ENCODE assay signal across 12 cellular contexts in the genomic region with DNA sequence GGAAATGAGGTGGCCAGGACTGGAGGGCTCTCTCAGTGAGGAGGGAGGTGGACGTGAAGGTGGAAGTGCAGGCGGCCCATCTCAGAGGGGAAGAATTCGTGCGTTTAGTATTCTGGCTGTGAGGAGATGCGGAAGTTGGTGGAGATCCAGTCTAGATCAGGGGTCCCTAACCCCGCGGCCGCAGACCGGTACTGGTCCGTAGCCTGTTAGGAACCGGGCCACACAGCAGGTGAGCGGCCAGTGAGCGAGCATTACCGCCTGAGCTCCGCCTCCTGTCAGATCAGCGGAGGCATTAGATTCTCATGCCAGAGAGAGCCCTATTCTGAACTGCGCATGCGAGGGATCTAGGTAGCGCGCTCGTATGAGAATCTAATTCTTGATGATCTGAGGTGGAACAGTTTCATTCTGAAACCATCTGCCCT. TPM values are rescaled to one million over a fixed set of nuclear protein-coding genes. Genes with fewer than 3 reads are reported as not detected.
A peak's percentile ranks its signal among the peaks of the same experiment; 100 is the strongest.
DNase-seq lines count a peak whose midpoint lies in the region; ATAC-seq and TF ChIP-seq lines count a peak whose summit lies in the region.
"Had no signal": no experiment of that assay in that cellular context is flagged by ENCODE, and none has a peak within 500 bp of the region (broad histone marks: within the 10 kb centered on the region; RNA-seq: fewer than 3 reads in every experiment).

No MANE protein-coding gene starts in this region.

- peaks cover 7% of the 10 kb centered on the region for H4K20me1 ChIP-seq in GM23338 (replicated peaks; ENCODE audit: insufficient read depth)

- no peaks in the 10 kb centered on the region for H3K36me3 ChIP-seq in GM23338 (ENCODE audit: insufficient read depth)

- H3K27ac ChIP-seq in GM23338 (ENCODE audit: low read depth) (no peak overlapping the region), VCaP (peak overlapping the region; percentile 88), skin epidermis (no peak overlapping the region)

- H2AFZ ChIP-seq in GM23338: 0 out of 2 replicates have a peak overlapping the region, but pooled peaks have one; percentile 43

- TF ChIP-seq CTCF in GM23338 (conservative IDR thresholded peaks at IDR 0.05; ENCODE audit: low read depth in 2 of 2): no peak
- no peak for TF ChIP-seq CTCF in VCaP (conservative IDR thresholded peaks at IDR 0.05)

- H3K4me1 ChIP-seq in GM23338 (ENCODE audit: insufficient read depth): peaks cover 11% of the 10 kb centered on the region

- H3K27me3 ChIP-seq in GM23338 (ENCODE audit: insufficient read depth): peaks cover 80% of the 10 kb centered on the region

- H3K27ac Mint-ChIP-seq in GM23338: no peak overlapping the region
- H3K27ac Mint-ChIP-seq: activated CD4-positive, alpha-beta T cell treated with anti-CD3 and anti-CD28 coated beads, Interleukin-2, amount 10 ng/mL, durations not matched to agents 7 days and 5 days; stimulated activated naive CD8-positive, alpha-beta T cell treated with anti-CD3 and anti-CD28 coated beads, Interleukin-15, amount 100 ng/mL, for 72 hours had no signal

- no peak overlapping the region for H3K4me3 Mint-ChIP-seq in GM23338
- H3K4me3 Mint-ChIP-seq: activated CD4-positive, alpha-beta T cell treated with anti-CD3 and anti-CD28 coated beads, Interleukin-2, amount 10 ng/mL, durations not matched to agents 7 days and 5 days; central memory CD8-positive, alpha-beta T cell; stimulated activated naive CD8-positive, alpha-beta T cell treated with anti-CD3 and anti-CD28 coated beads, Interleukin-15, amount 100 ng/mL, for 72 hours had no signal

- H3K27me3 Mint-ChIP-seq in GM23338 (ENCODE audit: insufficient read depth, low read depth, poor library complexity): peaks cover 10% of the 10 kb centered on the region

- no peaks in the 10 kb centered on the region for H3K79me2 ChIP-seq in GM23338 (replicated peaks; ENCODE audit: insufficient read depth)

- H3K4me1 Mint-ChIP-seq in GM23338: peaks cover 5% of the 10 kb centered on the region
- H3K4me1 Mint-ChIP-seq: activated CD4-positive, alpha-beta T cell treated with anti-CD3 and anti-CD28 coated beads, Interleukin-2, amount 10 ng/mL, durations not matched to agents 7 days and 5 days; central memory CD8-positive, alpha-beta T cell; stimulated activated naive CD8-positive, alpha-beta T cell treated with anti-CD3 and anti-CD28 coated beads, Interleukin-15, amount 100 ng/mL, for 72 hours had no signal

- no peaks in the 10 kb centered on the region for H3K36me3 Mint-ChIP-seq in GM23338 (ENCODE audit: low read depth)

- DNase-seq in GM23338 (ENCODE audit: low spot score) (peak; percentile 54), left ventricle myocardium superior (no peak), NCI-H1048 (lab: John Stamatoyannopoulos, UW) (no peak)
- no peak for DNase-seq in activated CD8-positive, alpha-beta memory T cell treated with anti-CD3 and anti-CD28 coated beads for 24 hours
- DNase-seq: activated CD4-positive, alpha-beta T cell treated with anti-CD3 and anti-CD28 coated beads, Interleukin-2, amount 10 ng/mL, durations not matched to agents 7 days and 5 days; activated effector memory CD4-positive, alpha-beta T cell treated with Interleukin-2 at 50 U/mL for 16 hours; stimulated activated naive CD8-positive, alpha-beta T cell treated with anti-CD3 and anti-CD28 coated beads, Interleukin-15, amount 100 ng/mL, for 72 hours; T-helper 1 cell had no signal

- peak; percentile 2; the same call in 1 of the 3 replicates for ATAC-seq in GM23338
- peak; percentile 16 for ATAC-seq in left ventricle myocardium superior
- no peak for ATAC-seq in GM19463 (IDR thresholded peaks at IDR 0.05; ENCODE audit: unreplicated experiment)
- ATAC-seq: stimulated activated naive CD8-positive, alpha-beta T cell treated with anti-CD3 and anti-CD28 coated beads, Interleukin-15, amount 100 ng/mL, for 72 hours had no signal

- peak overlapping the region; percentile 87 for H3K4me3 ChIP-seq in GM23338
- peak overlapping the region in 4 of 7 experiments; percentile 37 to 55 (median 43) for H3K4me3 ChIP-seq in skin epidermis

- no peaks in the 10 kb centered on the region for H3K9me2 ChIP-seq in GM23338 (ENCODE audit: insufficient read depth)

- intact Hi-C loops in left ventricle myocardium superior (cut with micrococcal nuclease): no loop called here

- no peaks in the 10 kb centered on the region for H3K9me3 Mint-ChIP-seq in GM23338
- H3K9me3 Mint-ChIP-seq: activated CD4-positive, alpha-beta T cell treated with anti-CD3 and anti-CD28 coated beads, Interleukin-2, amount 10 ng/mL, durations not matched to agents 7 days and 5 days; central memory CD8-positive, alpha-beta T cell; stimulated activated naive CD8-positive, alpha-beta T cell treated with anti-CD3 and anti-CD28 coated beads, Interleukin-15, amount 100 ng/mL, for 72 hours had no signal

- no peaks in the 10 kb centered on the region; the same call in 1 of the 2 replicates for H3F3A ChIP-seq in GM23338 (replicated peaks; ENCODE audit: low read depth)

- peak overlapping the region; percentile 97 for H3K4me2 ChIP-seq in GM23338

TF ChIP-seq in GM23338, 12 proteins besides CTCF, POLR2A, EP300 and RAD21:
- TF ChIP-seq, protein P1, sequence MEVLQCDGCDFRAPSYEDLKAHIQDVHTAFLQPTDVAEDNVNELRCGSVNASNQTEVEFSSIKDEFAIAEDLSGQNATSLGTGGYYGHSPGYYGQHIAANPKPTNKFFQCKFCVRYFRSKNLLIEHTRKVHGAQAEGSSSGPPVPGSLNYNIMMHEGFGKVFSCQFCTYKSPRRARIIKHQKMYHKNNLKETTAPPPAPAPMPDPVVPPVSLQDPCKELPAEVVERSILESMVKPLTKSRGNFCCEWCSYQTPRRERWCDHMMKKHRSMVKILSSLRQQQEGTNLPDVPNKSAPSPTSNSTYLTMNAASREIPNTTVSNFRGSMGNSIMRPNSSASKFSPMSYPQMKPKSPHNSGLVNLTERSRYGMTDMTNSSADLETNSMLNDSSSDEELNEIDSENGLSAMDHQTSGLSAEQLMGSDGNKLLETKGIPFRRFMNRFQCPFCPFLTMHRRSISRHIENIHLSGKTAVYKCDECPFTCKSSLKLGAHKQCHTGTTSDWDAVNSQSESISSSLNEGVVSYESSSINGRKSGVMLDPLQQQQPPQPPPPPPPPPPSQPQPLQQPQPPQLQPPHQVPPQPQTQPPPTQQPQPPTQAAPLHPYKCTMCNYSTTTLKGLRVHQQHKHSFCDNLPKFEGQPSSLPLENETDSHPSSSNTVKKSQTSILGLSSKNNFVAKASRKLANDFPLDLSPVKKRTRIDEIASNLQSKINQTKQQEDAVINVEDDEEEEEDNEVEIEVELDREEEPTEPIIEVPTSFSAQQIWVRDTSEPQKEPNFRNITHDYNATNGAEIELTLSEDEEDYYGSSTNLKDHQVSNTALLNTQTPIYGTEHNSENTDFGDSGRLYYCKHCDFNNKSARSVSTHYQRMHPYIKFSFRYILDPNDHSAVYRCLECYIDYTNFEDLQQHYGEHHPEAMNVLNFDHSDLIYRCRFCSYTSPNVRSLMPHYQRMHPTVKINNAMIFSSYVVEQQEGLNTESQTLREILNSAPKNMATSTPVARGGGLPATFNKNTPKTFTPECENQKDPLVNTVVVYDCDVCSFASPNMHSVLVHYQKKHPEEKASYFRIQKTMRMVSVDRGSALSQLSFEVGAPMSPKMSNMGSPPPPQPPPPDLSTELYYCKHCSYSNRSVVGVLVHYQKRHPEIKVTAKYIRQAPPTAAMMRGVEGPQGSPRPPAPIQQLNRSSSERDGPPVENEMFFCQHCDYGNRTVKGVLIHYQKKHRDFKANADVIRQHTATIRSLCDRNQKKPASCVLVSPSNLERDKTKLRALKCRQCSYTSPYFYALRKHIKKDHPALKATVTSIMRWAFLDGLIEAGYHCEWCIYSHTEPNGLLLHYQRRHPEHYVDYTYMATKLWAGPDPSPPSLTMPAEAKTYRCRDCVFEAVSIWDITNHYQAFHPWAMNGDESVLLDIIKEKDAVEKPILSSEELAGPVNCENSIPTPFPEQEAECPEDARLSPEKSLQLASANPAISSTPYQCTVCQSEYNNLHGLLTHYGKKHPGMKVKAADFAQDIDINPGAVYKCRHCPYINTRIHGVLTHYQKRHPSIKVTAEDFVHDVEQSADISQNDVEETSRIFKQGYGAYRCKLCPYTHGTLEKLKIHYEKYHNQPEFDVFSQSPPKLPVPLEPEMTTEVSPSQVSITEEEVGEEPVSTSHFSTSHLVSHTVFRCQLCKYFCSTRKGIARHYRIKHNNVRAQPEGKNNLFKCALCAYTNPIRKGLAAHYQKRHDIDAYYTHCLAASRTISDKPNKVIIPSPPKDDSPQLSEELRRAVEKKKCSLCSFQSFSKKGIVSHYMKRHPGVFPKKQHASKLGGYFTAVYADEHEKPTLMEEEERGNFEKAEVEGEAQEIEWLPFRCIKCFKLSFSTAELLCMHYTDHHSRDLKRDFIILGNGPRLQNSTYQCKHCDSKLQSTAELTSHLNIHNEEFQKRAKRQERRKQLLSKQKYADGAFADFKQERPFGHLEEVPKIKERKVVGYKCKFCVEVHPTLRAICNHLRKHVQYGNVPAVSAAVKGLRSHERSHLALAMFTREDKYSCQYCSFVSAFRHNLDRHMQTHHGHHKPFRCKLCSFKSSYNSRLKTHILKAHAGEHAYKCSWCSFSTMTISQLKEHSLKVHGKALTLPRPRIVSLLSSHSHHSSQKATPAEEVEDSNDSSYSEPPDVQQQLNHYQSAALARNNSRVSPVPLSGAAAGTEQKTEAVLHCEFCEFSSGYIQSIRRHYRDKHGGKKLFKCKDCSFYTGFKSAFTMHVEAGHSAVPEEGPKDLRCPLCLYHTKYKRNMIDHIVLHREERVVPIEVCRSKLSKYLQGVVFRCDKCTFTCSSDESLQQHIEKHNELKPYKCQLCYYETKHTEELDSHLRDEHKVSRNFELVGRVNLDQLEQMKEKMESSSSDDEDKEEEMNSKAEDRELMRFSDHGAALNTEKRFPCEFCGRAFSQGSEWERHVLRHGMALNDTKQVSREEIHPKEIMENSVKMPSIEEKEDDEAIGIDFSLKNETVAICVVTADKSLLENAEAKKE (CRISPR knock-in tag; IDR thresholded peaks at IDR 0.05): no peak
- no peak for TF ChIP-seq POLR2AphosphoS5 (IDR thresholded peaks at IDR 0.05; ENCODE audit: low read depth)
- no peak for TF ChIP-seq EZH2 (IDR thresholded peaks at IDR 0.05; ENCODE audit: low read depth, unreplicated experiment)
- no peak for TF ChIP-seq STAT1 (IDR thresholded peaks at IDR 0.05; ENCODE audit: unreplicated experiment)

RNA-seq across cellular contexts. Expression of a gene that starts 1.6 kb away (rescaled TPM):
- 7.1 and 8.7 TPM in 2 replicates for total RNA-seq in GM23338 (2014; rRNA removed; shearing (Covaris generic))
- 2.4 and 2.7 TPM in 2 replicates for polyA plus RNA-seq in GM23338 (2016; fragmentation: Nextera tagmentation; extraction: Ambion mirVana)
- 347 TPM for total RNA-seq in left ventricle myocardium superior
- total RNA-seq: activated CD4-positive, alpha-beta T cell treated with anti-CD3 and anti-CD28 coated beads, Interleukin-2, amount 10 ng/mL, durations not matched to agents 7 days and 5 days had no signal

Comparison
In these comparisons a context has a peak if more than half of its experiments do, and no peak if none do; other contexts are left out.
1. RNA of a gene that starts 1.6 kb away (total RNA-seq): 347 TPM in left ventricle myocardium superior (single experiment); 7.1 to 8.7 TPM in GM23338; every median in the first group is over 10 times any median in the second.